Comparison of ENCODE assay signal across 20 cellular contexts in genomic region chr18:51569153-51569552, GRCh38.
DNase-seq lines count a peak whose midpoint lies in the region; ATAC-seq and TF ChIP-seq lines count a peak whose summit lies in the region.
"Had no signal": no experiment of that assay in that cellular context is flagged by ENCODE, and none has a peak within 500 bp of the region (broad histone marks: within the 10 kb centered on the region; RNA-seq: fewer than 3 reads in every experiment).

No MANE protein-coding gene starts in this region.

- TF ChIP-seq POLR2A in esophagus muscularis mucosa (IDR thresholded peaks at IDR 0.05; ENCODE audit: low read depth) (no peak), upper lobe of left lung (IDR thresholded peaks at IDR 0.05) (no peak)

- no peaks in the 10 kb centered on the region for H3K36me3 ChIP-seq in esophagus muscularis mucosa
- H3K36me3 ChIP-seq in skeletal muscle tissue (ENCODE audit: control insufficient read depth in 3 of 3, insufficient read depth in 3 of 3, low read length in 3 of 3), result no peaks in the 10 kb centered on the region
- H3K36me3 ChIP-seq in upper lobe of left lung, result no peaks in the 10 kb centered on the region
- H3K36me3 ChIP-seq: BLaER1 treated with 17β-estradiol and CSF1 and Interleukin-3, amounts not matched to agents 10 nM and 100 nM had no signal

- WGBS in esophagus muscularis mucosa, result 63% methylated on average over 2 of the region's 2 CpGs
- WGBS in upper lobe of left lung, 2 donors, result 58 to 59% methylated on average over 2 of the region's 2 CpGs

- peak overlapping the region in 1 of 3 donors; percentile 30 for H3K9ac ChIP-seq in skeletal muscle tissue (ENCODE audit: low read depth in 1 of 3, low read length in 3 of 3)
- H3K9ac ChIP-seq: BLaER1 treated with 17β-estradiol and CSF1 and Interleukin-3, amounts not matched to agents 10 nM and 100 nM had no signal

- peaks cover 0 to 5% (median 0%) of the 10 kb centered on the region in 4 donors for H3K4me1 ChIP-seq in esophagus muscularis mucosa
- H3K4me1 ChIP-seq in skeletal muscle tissue (ENCODE audit: control insufficient read depth in 3 of 3, insufficient read depth in 3 of 3, low read length in 3 of 3), result peaks cover 0 to 10% (median 0%) of the 10 kb centered on the region in 3 donors
- H3K4me1 ChIP-seq in upper lobe of left lung, result no peaks in the 10 kb centered on the region

- TF ChIP-seq EP300 in esophagus muscularis mucosa (IDR thresholded peaks at IDR 0.05) (no peak), upper lobe of left lung (IDR thresholded peaks at IDR 0.05) (no peak)

- H3K4me3 ChIP-seq in esophagus muscularis mucosa, result no peak overlapping the region
- no peak overlapping the region for H3K4me3 ChIP-seq in skeletal muscle tissue (ENCODE audit: low read length in 3 of 3)
- no peak overlapping the region for H3K4me3 ChIP-seq in upper lobe of left lung
- H3K4me3 ChIP-seq: BLaER1 treated with 17β-estradiol and CSF1 and Interleukin-3, amounts not matched to agents 10 nM and 100 nM; K562 had no signal

- H3K9me3 ChIP-seq in esophagus muscularis mucosa (no peaks in the 10 kb centered on the region), skeletal muscle tissue (ENCODE audit: control insufficient read depth in 3 of 3, low read length in 3 of 3) (no peaks in the 10 kb centered on the region), upper lobe of left lung (no peaks in the 10 kb centered on the region)
- H3K9me3 ChIP-seq: BLaER1 treated with 17β-estradiol and CSF1 and Interleukin-3, amounts not matched to agents 10 nM and 100 nM had no signal

- TF ChIP-seq CTCF in esophagus muscularis mucosa (IDR thresholded peaks at IDR 0.05) (no peak), upper lobe of left lung (IDR thresholded peaks at IDR 0.05) (no peak)

- no peak for ATAC-seq in HG03565 (IDR thresholded peaks at IDR 0.05; ENCODE audit: unreplicated experiment)
- no peak for ATAC-seq in upper lobe of left lung (ENCODE audit: low FRiP score in 2 of 2)
- ATAC-seq: K562, PC-3, SK-N-SH treated with all-trans-retinoic acid at 6 μM for 48 hours, T-helper 17 cell had no signal

- H3K27me3 ChIP-seq in esophagus muscularis mucosa (no peaks in the 10 kb centered on the region), skeletal muscle tissue (ENCODE audit: control insufficient read depth in 3 of 3, insufficient read depth in 3 of 3, low read length in 3 of 3) (no peaks in the 10 kb centered on the region), upper lobe of left lung (no peaks in the 10 kb centered on the region)
- H3K27me3 ChIP-seq: BLaER1 treated with 17β-estradiol and CSF1 and Interleukin-3, amounts not matched to agents 10 nM and 100 nM had no signal

- H3K27ac ChIP-seq in esophagus muscularis mucosa (replicated peaks in 1 of 4), result no peak overlapping the region
- peak overlapping the region; percentile 25 for H3K27ac ChIP-seq in skeletal muscle tissue (ENCODE audit: low read depth, low read length)
- H3K27ac ChIP-seq in upper lobe of left lung, result no peak overlapping the region
- H3K27ac ChIP-seq: BLaER1 treated with 17β-estradiol and CSF1 and Interleukin-3, amounts not matched to agents 10 nM and 100 nM had no signal

- intact Hi-C loops in esophagus muscularis mucosa (cut with DNase I), result no loop called here

- DNase-seq in NCI-H748 (lab: John Stamatoyannopoulos, UW; ENCODE audit: unreplicated experiment) (peak; percentile 38), NCI-H748 treated with DMSO at 0.1 percent for 48 hours (lab: John Stamatoyannopoulos, UW) (no peak), NCI-H1417 treated with DMSO at 0.1 percent for 48 hours (lab: John Stamatoyannopoulos, UW) (peak; percentile 32), esophagus muscularis mucosa (ENCODE audit: extremely low spot score) (peak; percentile 84), mesenteric fat pad (ENCODE audit: low spot score) (no peak), upper lobe of left lung (no peak)
- DNase-seq: 8988T, DMS153, GOT3, HFFc6, NCI-H1930, NCI-H2171, NCI-H524, PC-3, T-helper 17 cell had no signal

Comparison
In these comparisons a context has a peak if more than half of its experiments do, and no peak if none do; other contexts are left out.
1. DNase-seq: peak in NCI-H748 (single experiment), NCI-H1417 treated with DMSO at 0.1 percent for 48 hours (single experiment) and esophagus muscularis mucosa (single experiment); none in NCI-H748 treated with DMSO at 0.1 percent for 48 hours (single experiment), mesenteric fat pad (single experiment) and upper lobe of left lung (0 of 2).